Comparison of ENCODE assay signal across 8 cellular contexts in genomic region chr12:106841471-106842302, GRCh38.
DNase-seq lines count a peak whose midpoint lies in the region; ATAC-seq, FAIRE-seq and TF ChIP-seq lines count a peak whose summit lies in the region.

No MANE protein-coding gene starts in this region.

- DNase-seq in NCI-H1417 (lab: John Stamatoyannopoulos, UW) (peak; percentile 35 to 74 (median 47)), NCI-H1417 treated with DMSO at 0.1 percent for 48 hours (lab: John Stamatoyannopoulos, UW) (no peak), HT1080 (ENCODE audit: low read depth) (peak; percentile 50), RCC 7860 (ENCODE audit: low spot score) (peak; percentile 26), left kidney (ENCODE audit: low read depth, low spot score) (peak; percentile 70), stomach (no peak)
- DNase-seq in central memory CD4-positive, alpha-beta T cell: peak; percentile 28

- TF ChIP-seq POLR2A in stomach (IDR thresholded peaks at IDR 0.05): no peak

- H3K36me3 ChIP-seq in stomach: peaks cover 7 to 42% (median 40%) of the 10 kb centered on the region in 4 donors

- peak in 5 of 7 experiments; percentile 3 to 60 (median 48) for TF ChIP-seq CTCF in stomach (IDR thresholded peaks at IDR 0.05)

- no peak overlapping the region for H3K4me3 ChIP-seq in stomach

- intact Hi-C loops in stomach (cut with DNase I; ENCODE audit: low total_unique reads): no loop called here

- H3K9me3 ChIP-seq in stomach: no peaks in the 10 kb centered on the region

- no peak for TF ChIP-seq EP300 in stomach (IDR thresholded peaks at IDR 0.05)

- peak overlapping the region in 2 of 5 donors; percentile 15 to 38 for H3K27ac ChIP-seq in stomach

- H3K4me1 ChIP-seq in stomach: peaks cover 5 to 32% (median 16%) of the 10 kb centered on the region in 4 donors

- H3K27me3 ChIP-seq in stomach: no peaks in the 10 kb centered on the region

- ATAC-seq in GM18868 (IDR thresholded peaks at IDR 0.05; ENCODE audit: unreplicated experiment): no peak

- peak; percentile 72 for FAIRE-seq in RCC 7860 (lab: Jason Lieb, UNC)

- WGBS in stomach, 5 donors: 7 to 14% (median 11%) methylated on average over 1 of the region's 1 CpG

Comparison
In these comparisons a context has a peak if more than half of its experiments do, and no peak if none do; other contexts are left out.
1. DNase-seq: peak in NCI-H1417 (3 of 3), HT1080 (single experiment), RCC 7860 (single experiment), central memory CD4-positive, alpha-beta T cell (single experiment) and left kidney (single experiment); none in NCI-H1417 treated with DMSO at 0.1 percent for 48 hours (single experiment) and stomach (single experiment).